ENCODE assay signal across 8 cellular contexts in genomic region chr7:150322833-150323681, GRCh38.
DNase-seq lines count a peak whose midpoint lies in the region; ATAC-seq and TF ChIP-seq lines count a peak whose summit lies in the region.

Gene ACTR3C, minus strand, starts transcription at chr7:150323545. Its CDS starts 28,249 bp downstream, at chr7:150295296.
A gene with protein sequence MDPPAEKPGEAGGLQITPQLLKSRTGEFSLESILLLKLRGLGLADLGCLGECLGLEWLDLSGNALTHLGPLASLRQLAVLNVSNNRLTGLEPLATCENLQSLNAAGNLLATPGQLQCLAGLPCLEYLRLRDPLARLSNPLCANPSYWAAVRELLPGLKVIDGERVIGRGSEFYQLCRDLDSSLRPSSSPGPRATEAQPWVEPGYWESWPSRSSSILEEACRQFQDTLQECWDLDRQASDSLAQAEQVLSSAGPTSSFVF (plus strand): TSS chr7:150323355. CDS start chr7:150336862, 13,507 bp downstream.

- H3F3A ChIP-seq in Loucy (ENCODE audit: low read depth): no peaks in the 10 kb centered on the region

- peak within 1 kb of the TSS; percentile 98 for H3K4me2 ChIP-seq in Loucy (ENCODE audit: low read depth, low read length, poor library complexity, severe bottlenecking)

- DNase-seq in DMS79 treated with DMSO at 0.1 percent for 48 hours (lab: John Stamatoyannopoulos, UW) (peak; percentile 71), SK-N-MC (ENCODE audit: low read depth, low spot score) (no peak), adipocyte (ENCODE audit: low read depth) (no peak)
- peak; percentile 40 to 53 (median 44) for DNase-seq in stimulated activated CD4-positive, alpha-beta T cell treated with anti-CD3 and anti-CD28 coated beads, Interleukin-12 subunit alpha, Interleukin-12 subunit beta, amount 100 ng/mL, for 48 hours (ENCODE audit: low read depth in 2 of 3, low spot score in 1 of 3)
- no peak for DNase-seq in NK-92 treated with Interleukin-12 subunit alpha and Interleukin-12 subunit beta, amount 100 ng/mL, for 24 hours (lab: John Stamatoyannopoulos, UW)

- H3K36me3 ChIP-seq in Loucy (ENCODE audit: insufficient read depth, low read length): peaks cover 22% of the 10 kb centered on the region
- peaks cover 32% of the 10 kb centered on the region for H3K36me3 ChIP-seq in SK-N-MC (ENCODE audit: insufficient read depth, low read length)
- H3K36me3 ChIP-seq in adipocyte (ENCODE audit: control insufficient read depth, insufficient read depth, low read length, severe bottlenecking): no peaks in the 10 kb centered on the region
- peaks cover 23% of the 10 kb centered on the region for H3K36me3 ChIP-seq in iPS-15b (ENCODE audit: control insufficient read depth, insufficient read depth, low read length)

- H3K9ac ChIP-seq in Loucy (ENCODE audit: low read depth, low read length, poor library complexity, severe bottlenecking) (peak within 1 kb of the TSS; percentile 100), SK-N-MC (ENCODE audit: insufficient read length) (peak within 1 kb of the TSS; percentile 88), adipocyte (ENCODE audit: low read length) (no peak within 1 kb of the TSS), iPS-15b (ENCODE audit: low read depth, low read length) (peak within 1 kb of the TSS; percentile 74)

- H3K27ac ChIP-seq in SK-N-MC: peak within 1 kb of the TSS; percentile 26

- H2AFZ ChIP-seq in Loucy (ENCODE audit: low read length): peak within 1 kb of the TSS; percentile 92

- peaks cover 9% of the 10 kb centered on the region for H3K27me3 ChIP-seq in Loucy (ENCODE audit: insufficient read depth, low read length, poor library complexity, severe bottlenecking)
- H3K27me3 ChIP-seq in adipocyte (replicated peaks; ENCODE audit: control insufficient read depth, insufficient read depth, low read length): peaks cover 11% of the 10 kb centered on the region
- H3K27me3 ChIP-seq in iPS-15b (ENCODE audit: control insufficient read depth, insufficient read depth, low read length): no peaks in the 10 kb centered on the region

- peak; percentile 54 for TF ChIP-seq CTCF in Loucy (conservative IDR thresholded peaks at IDR 0.05; ENCODE audit: low read length)

- peak; percentile 63 for ATAC-seq in GM21723 (IDR thresholded peaks at IDR 0.05; ENCODE audit: unreplicated experiment)

- H3K4me3 ChIP-seq in Loucy (ENCODE audit: low read length, poor library complexity, severe bottlenecking) (peak within 1 kb of the TSS; percentile 92), SK-N-MC (peak within 1 kb of the TSS; percentile 89), adipocyte (ENCODE audit: low read length) (peak within 1 kb of the TSS; percentile 64), iPS-15b (ENCODE audit: low read depth, low read length) (peak within 1 kb of the TSS; percentile 78)

- no peaks in the 10 kb centered on the region for H3K9me2 ChIP-seq in Loucy (replicated peaks; ENCODE audit: low read depth, low read length)

- H3K4me1 ChIP-seq in Loucy (ENCODE audit: insufficient read depth, low read length, poor library complexity, severe bottlenecking) (peaks cover 69% of the 10 kb centered on the region), adipocyte (ENCODE audit: control insufficient read depth, insufficient read depth, low read length) (peaks cover 23% of the 10 kb centered on the region), iPS-15b (ENCODE audit: control insufficient read depth, insufficient read depth, low read length) (peaks cover 15% of the 10 kb centered on the region)

- H4K20me1 ChIP-seq in Loucy (ENCODE audit: insufficient read depth, low read length, poor library complexity, severe bottlenecking): peaks cover 22% of the 10 kb centered on the region

- peaks cover 75% of the 10 kb centered on the region for H3K79me2 ChIP-seq in Loucy (ENCODE audit: insufficient read depth, low read length)

- no peaks in the 10 kb centered on the region for H3K9me3 ChIP-seq in Loucy (ENCODE audit: insufficient read depth, low read depth, low read length)
- H3K9me3 ChIP-seq in SK-N-MC (ENCODE audit: low read depth, low read length): no peaks in the 10 kb centered on the region
- no peaks in the 10 kb centered on the region for H3K9me3 ChIP-seq in adipocyte (ENCODE audit: control insufficient read depth, low read length)
- no peaks in the 10 kb centered on the region for H3K9me3 ChIP-seq in iPS-15b (ENCODE audit: control insufficient read depth, insufficient read depth, low read length)

Comparison
In these comparisons a context has a peak if more than half of its experiments do, and no peak if none do; other contexts are left out.
1. DNase-seq: peak in DMS79 treated with DMSO at 0.1 percent for 48 hours (single experiment) and stimulated activated CD4-positive, alpha-beta T cell treated with anti-CD3 and anti-CD28 coated beads, Interleukin-12 subunit alpha, Interleukin-12 subunit beta, amount 100 ng/mL, for 48 hours (3 of 3); none in SK-N-MC (single experiment), adipocyte (single experiment) and NK-92 treated with Interleukin-12 subunit alpha and Interleukin-12 subunit beta, amount 100 ng/mL, for 24 hours (single experiment).
2. Peak in every context shown above with its lines, with median percentiles within 50 percentile points of each other: H3K4me3 ChIP-seq.